Comparison of ENCODE assay signal across 11 cellular contexts in the genomic region with DNA sequence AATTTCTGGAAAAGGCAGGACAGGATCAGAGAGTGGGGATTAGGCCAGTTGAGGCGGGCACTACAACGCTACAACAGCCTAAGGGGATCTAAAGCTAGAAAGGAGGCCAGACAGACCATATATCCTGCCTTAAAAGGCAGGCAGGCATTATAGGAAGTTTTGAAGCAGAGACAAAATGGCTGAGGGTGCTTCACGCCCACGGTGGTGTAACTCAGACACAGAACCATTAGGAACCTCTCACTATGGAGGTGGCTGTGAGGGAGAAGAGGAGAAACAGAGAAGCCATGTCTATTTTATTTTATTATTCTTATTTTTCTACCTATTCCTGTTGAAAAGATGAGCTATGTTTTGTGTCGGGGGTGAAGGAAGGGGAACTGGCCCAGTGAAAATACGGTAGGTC. TPM values are rescaled to one million over a fixed set of nuclear protein-coding genes. Genes with fewer than 3 reads are reported as not detected.
DNase-seq lines count a peak whose midpoint lies in the region; ATAC-seq, FAIRE-seq and TF ChIP-seq lines count a peak whose summit lies in the region.
"Had no signal": no experiment of that assay in that cellular context is flagged by ENCODE, and none has a peak within 500 bp of the region (broad histone marks: within the 10 kb centered on the region; RNA-seq: fewer than 3 reads in every experiment).

No MANE protein-coding gene starts in this region.

- H3K9me3 ChIP-seq in naive thymus-derived CD4-positive, alpha-beta T cell (ENCODE audit: control insufficient read depth in 2 of 3, low read length in 3 of 3): no peaks in the 10 kb centered on the region
- H3K9me3 ChIP-seq in hepatocyte (ENCODE audit: low read depth): no peaks in the 10 kb centered on the region

- peak overlapping the region; percentile 91 to 99 (median 95) for H3K27ac Mint-ChIP-seq in naive thymus-derived CD4-positive, alpha-beta T cell

- TF ChIP-seq CTCF in hepatocyte (IDR thresholded peaks at IDR 0.05; ENCODE audit: poor library complexity): no peak

- H3K4me3 ChIP-seq in ACC112 (ENCODE audit: low read depth, low read length): no peak overlapping the region
- H3K4me3 ChIP-seq in naive thymus-derived CD4-positive, alpha-beta T cell (ENCODE audit: low read length): no peak overlapping the region
- H3K4me3 ChIP-seq in hepatocyte: no peak overlapping the region

- no peaks in the 10 kb centered on the region for H3K36me3 ChIP-seq in ACC112 (ENCODE audit: insufficient read depth, low read length)
- peaks cover 0 to 1% (median 0%) of the 10 kb centered on the region in 3 experiments for H3K36me3 ChIP-seq in naive thymus-derived CD4-positive, alpha-beta T cell (ENCODE audit: control insufficient read depth in 2 of 3, insufficient read depth in 3 of 3, low read length in 3 of 3)
- no peaks in the 10 kb centered on the region for H3K36me3 ChIP-seq in hepatocyte (replicated peaks; ENCODE audit: insufficient read depth, low read depth)

- H3K4me1 Mint-ChIP-seq in naive thymus-derived CD4-positive, alpha-beta T cell: peaks cover 30 to 61% (median 49%) of the 10 kb centered on the region in 7 donors

- no peaks in the 10 kb centered on the region for H4K20me1 ChIP-seq in hepatocyte (ENCODE audit: insufficient read depth, poor library complexity, severe bottlenecking)

- H2AFZ ChIP-seq in ACC112 (ENCODE audit: low read length, unreplicated experiment) (no peak overlapping the region), hepatocyte (no peak overlapping the region)

- H3K27ac ChIP-seq in ACC112 (ENCODE audit: low read depth, low read length) (peak overlapping the region; percentile 24; the same call in 1 of the 2 replicates), adipose tissue (ENCODE audit: low read depth, low read length) (peak overlapping the region; percentile 11), hepatocyte (no peak overlapping the region)
- peak overlapping the region; percentile 95 for H3K27ac ChIP-seq in naive thymus-derived CD4-positive, alpha-beta T cell (ENCODE audit: low read depth, low read length)
- H3K27ac ChIP-seq: KMS-11 had no signal

- H3K4me2 ChIP-seq in hepatocyte: no peak overlapping the region
- H3K4me2 ChIP-seq: KMS-11 had no signal

- FAIRE-seq in GM19239 (lab: Jason Lieb, UNC): peak; percentile 28

- H3K4me1 ChIP-seq in ACC112 (ENCODE audit: control insufficient read depth, insufficient read depth, low read length, unreplicated experiment) (peaks cover 25% of the 10 kb centered on the region), hepatocyte (ENCODE audit: insufficient read depth) (peaks cover 9% of the 10 kb centered on the region)
- H3K4me1 ChIP-seq in naive thymus-derived CD4-positive, alpha-beta T cell (ENCODE audit: control insufficient read depth in 2 of 2, insufficient read depth in 2 of 2, low read length in 2 of 2): peaks cover 23 to 34% of the 10 kb centered on the region in 2 donors

- H3K4me3 Mint-ChIP-seq in naive thymus-derived CD4-positive, alpha-beta T cell: peak overlapping the region; percentile 31 to 74 (median 54)

- ATAC-seq in naive thymus-derived CD4-positive, alpha-beta T cell: no peak
- no peak for ATAC-seq in HG02938 (IDR thresholded peaks at IDR 0.05; ENCODE audit: unreplicated experiment)
- no peak for ATAC-seq in GM19023 (IDR thresholded peaks at IDR 0.05; ENCODE audit: unreplicated experiment)
- ATAC-seq in GM18861 (IDR thresholded peaks at IDR 0.05; ENCODE audit: unreplicated experiment): no peak
- ATAC-seq: Right ventricle myocardium inferior had no signal

- CTCF ChIA-PET in naive thymus-derived CD4-positive, alpha-beta T cell (lab: Charles Lee): interaction anchor here (1.1 to 2.4 kb wide), 2 partner anchors 15 to 107 kb away, joined by 3 to 9 read pairs; no protein-coding TSS in a partner anchor

- H3K36me3 Mint-ChIP-seq in naive thymus-derived CD4-positive, alpha-beta T cell: peaks cover 0 to 4% (median 3%) of the 10 kb centered on the region in 5 donors

- H3K9me2 ChIP-seq in hepatocyte (replicated peaks; ENCODE audit: insufficient read depth): no peaks in the 10 kb centered on the region

- H3K27me3 Mint-ChIP-seq in naive thymus-derived CD4-positive, alpha-beta T cell: no peaks in the 10 kb centered on the region

- H3K27me3 ChIP-seq in ACC112 (ENCODE audit: insufficient read depth, low read length): no peaks in the 10 kb centered on the region
- no peaks in the 10 kb centered on the region for H3K27me3 ChIP-seq in naive thymus-derived CD4-positive, alpha-beta T cell (ENCODE audit: control insufficient read depth in 2 of 2, insufficient read depth in 2 of 2, low read length in 2 of 2)
- H3K27me3 ChIP-seq in hepatocyte: no peaks in the 10 kb centered on the region

- H3K9me3 Mint-ChIP-seq in naive thymus-derived CD4-positive, alpha-beta T cell: peaks cover 0 to 1% (median 0%) of the 10 kb centered on the region in 11 donors

- 85 to 91% (median 88%) methylated on average over 6 of the region's 6 CpGs for WGBS in adipose tissue, 3 donors
- 93% methylated on average over 6 of the region's 6 CpGs for WGBS in hepatocyte (ENCODE audit: low lambda C conversion rate, missing lambda C conversion rate)

- intact Hi-C loops in naive thymus-derived CD4-positive, alpha-beta T cell (cut with micrococcal nuclease): loop anchor here (2.0 to 5.0 kb wide), 7 partner anchors 65 to 705 kb away; a partner anchor contains a TSS

- peaks cover 41% of the 10 kb centered on the region for H3K79me2 ChIP-seq in ACC112 (ENCODE audit: control insufficient read depth, insufficient read depth, low read length, unreplicated experiment)
- peaks cover 27% of the 10 kb centered on the region for H3K79me2 ChIP-seq in hepatocyte

- DNase-seq in GM19239 (ENCODE audit: insufficient read length, low spot score) (no peak), hepatocyte (ENCODE audit: low spot score) (no peak)
- DNase-seq in naive thymus-derived CD4-positive, alpha-beta T cell: no peak
- DNase-seq: Calu3 had no signal

- POLR2A ChIA-PET in naive thymus-derived CD4-positive, alpha-beta T cell (lab: Charles Lee): interaction anchor here (0.6 to 3.8 kb wide), 7 partner anchors 15 to 128 kb away, joined by 4 to 21 read pairs (median 4); a partner anchor contains a TSS

RNA-seq across cellular contexts. Expression of a gene that starts 2.1 kb away (rescaled TPM):
- polyA plus RNA-seq in adipose tissue (10 to 100 TPM; 16.5 to 32.1 (median 30.4) TPM), hepatocyte (23.9 and 26.5 TPM in 2 replicates)
- total RNA-seq in naive thymus-derived CD4-positive, alpha-beta T cell: 100 to 1,000 TPM in 4 of 5 experiments, 10 to 100 TPM in 1; 98.3 to 135 (median 109) TPM
- polyA plus RNA-seq in naive thymus-derived CD4-positive, alpha-beta T cell: 10 to 100 TPM; 54.6 to 82.5 TPM
- 14.4 and 20.1 TPM in 2 replicates for total RNA-seq in hepatocyte

RNA-seq across cellular contexts. Expression of a gene that starts 16.2 kb away (rescaled TPM):
- polyA plus RNA-seq in adipose tissue (1,000 to 10,000 TPM in 1 of 3 donors, 100 to 1,000 TPM in 2; 174 to 1,140 (median 788) TPM), hepatocyte (437 and 440 TPM in 2 replicates)
- total RNA-seq in naive thymus-derived CD4-positive, alpha-beta T cell: 100 to 1,000 TPM in 2 of 5 experiments, 10 to 100 TPM in 3; 56.9 to 201 (median 86.9) TPM
- polyA plus RNA-seq in naive thymus-derived CD4-positive, alpha-beta T cell: 100 to 1,000 TPM; 154 to 157 TPM
- 186 and 205 TPM in 2 replicates for total RNA-seq in hepatocyte
